21 cellular contexts compared by ENCODE assay signal in the genomic region with DNA sequence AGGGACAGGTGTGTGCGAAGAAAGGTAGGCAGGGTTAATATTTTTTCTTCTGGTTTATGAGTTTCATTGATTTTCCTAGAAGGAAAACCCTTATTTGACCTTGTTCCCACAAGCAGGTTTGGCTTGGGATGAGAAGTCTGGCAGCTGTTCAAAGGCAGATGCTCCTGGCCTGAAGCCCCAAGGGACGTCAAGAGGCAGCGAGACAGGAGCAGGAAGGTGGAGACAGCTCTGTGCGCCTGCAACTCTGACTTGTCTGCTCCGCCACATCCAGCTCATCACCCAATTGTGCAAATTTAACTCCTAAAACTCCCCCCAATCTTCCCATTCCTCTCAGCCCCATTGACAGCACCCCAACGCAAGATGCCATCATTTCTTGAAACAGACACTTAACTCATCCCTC.
DNase-seq lines count a peak whose midpoint lies in the region; ATAC-seq lines count a peak whose summit lies in the region.
"Had no signal": no experiment of that assay in that cellular context is flagged by ENCODE, and none has a peak within 500 bp of the region (broad histone marks: within the 10 kb centered on the region; RNA-seq: fewer than 3 reads in every experiment).

No MANE protein-coding gene starts in this region.

- peak; percentile 52 for DNase-seq in NCI-H82 (lab: John Stamatoyannopoulos, UW)
- no peak for DNase-seq in NCI-H82 treated with DMSO at 0.1 percent for 48 hours (lab: John Stamatoyannopoulos, UW; ENCODE audit: unreplicated experiment)
- DNase-seq in NCI-H1694 treated with DMSO at 0.1 percent for 48 hours (lab: John Stamatoyannopoulos, UW) = peak; percentile 40
- peak; percentile 91 to 95 for DNase-seq in NCI-H524 (lab: John Stamatoyannopoulos, UW)
- no peak for DNase-seq in trophoblast cell
- DNase-seq in right cardiac atrium = no peak
- DNase-seq in kidney glomerular epithelial cell (lab: John Stamatoyannopoulos, UW) = no peak
- DNase-seq: activated CD4-positive, alpha-beta T cell treated with anti-CD3 and anti-CD28 coated beads for 36 hours; activated gamma-delta T cell; cerebellar nuclear complex; COR-L47; DMS79 treated with DMSO at 0.1 percent for 48 hours; dorsolateral prefrontal cortex; KG1; MV-4-11; occipital lobe; stimulated activated CD4-positive, alpha-beta T cell treated with anti-CD3 and anti-CD28 coated beads, Interleukin-2, amount 100 ng/mL, for 24 hours; T-helper 1 cell; upper lobe of right lung had no signal

- no CpG with 5 or more reads among the region's 6 CpGs for WGBS in trophoblast cell (ENCODE audit: extremely low coverage, insufficient coverage, insufficient read length)
- 53% methylated on average over 6 of the region's 6 CpGs for WGBS in right cardiac atrium

- ATAC-seq in HG02981 (IDR thresholded peaks at IDR 0.05; ENCODE audit: unreplicated experiment) (no peak), right cardiac atrium (no peak)
- ATAC-seq: A549, upper lobe of right lung had no signal

- no peak overlapping the region for H3K14ac ChIP-seq in trophoblast cell (ENCODE audit: low read length)

- no peak overlapping the region for H2BK12ac ChIP-seq in trophoblast cell (ENCODE audit: low read length)

- H3K4me2 ChIP-seq in trophoblast cell (ENCODE audit: low read length) = no peak overlapping the region
- H3K4me2 ChIP-seq: A549 had no signal

- no peak overlapping the region for H4K8ac ChIP-seq in trophoblast cell (ENCODE audit: low read depth, low read length)

- H3K9me3 ChIP-seq in trophoblast cell (ENCODE audit: insufficient read depth, low read depth, low read length) (no peaks in the 10 kb centered on the region), right cardiac atrium (ENCODE audit: control insufficient read depth, low read length) (no peaks in the 10 kb centered on the region)
- H3K9me3 ChIP-seq: A549, upper lobe of right lung had no signal

- no peak overlapping the region for H2AK5ac ChIP-seq in trophoblast cell (ENCODE audit: low read length)

- no peaks in the 10 kb centered on the region for H3K79me2 ChIP-seq in trophoblast cell (ENCODE audit: control insufficient read depth, insufficient read depth, low read length, poor library complexity)

- H3K4me1 ChIP-seq in trophoblast cell (ENCODE audit: control insufficient read depth in 1 of 2, insufficient read depth in 2 of 2, low read length in 2 of 2) (peaks cover 2 to 9% of the 10 kb centered on the region in 2 experiments), right cardiac atrium (ENCODE audit: control insufficient read depth, insufficient read depth, low read length) (no peaks in the 10 kb centered on the region)
- H3K4me1 ChIP-seq: A549, upper lobe of right lung had no signal

- intact Hi-C loops in right cardiac atrium (cut with DNase I) = no loop called here

- no peak overlapping the region for H4K91ac ChIP-seq in trophoblast cell (ENCODE audit: low read depth, low read length)

- no peaks in the 10 kb centered on the region for H3K36me3 ChIP-seq in trophoblast cell (ENCODE audit: control insufficient read depth in 1 of 2, insufficient read depth in 2 of 2, low read length in 2 of 2)
- H3K36me3 ChIP-seq: upper lobe of right lung had no signal

- H3K4me3 ChIP-seq in trophoblast cell (ENCODE audit: low read depth, low read length) (no peak overlapping the region), right cardiac atrium (ENCODE audit: low read length) (no peak overlapping the region)
- H3K4me3 ChIP-seq: A549, dorsolateral prefrontal cortex, upper lobe of right lung had no signal

- no peak overlapping the region for H2BK5ac ChIP-seq in trophoblast cell (ENCODE audit: low read depth, low read length, poor library complexity)

- H3K23ac ChIP-seq in trophoblast cell (ENCODE audit: low read length) = no peak overlapping the region

- no peak overlapping the region for H3K9ac ChIP-seq in trophoblast cell (ENCODE audit: low read length)

- H3K27ac ChIP-seq in trophoblast cell (ENCODE audit: low read depth, low read length) (peak overlapping the region; percentile 10), right cardiac atrium (ENCODE audit: low read length) (no peak overlapping the region)
- H3K27ac ChIP-seq: A549, dorsolateral prefrontal cortex, upper lobe of right lung had no signal

- H3K18ac ChIP-seq in trophoblast cell (ENCODE audit: low read length) = no peak overlapping the region

- H3K79me1 ChIP-seq in trophoblast cell (ENCODE audit: low read length) = peaks cover under 1% of the 10 kb centered on the region

- H3K4ac ChIP-seq in trophoblast cell (ENCODE audit: low read depth, low read length) = no peak overlapping the region

- H2BK120ac ChIP-seq in trophoblast cell (ENCODE audit: insufficient read depth, low read length, poor library complexity) = no peak overlapping the region

- no peak overlapping the region for H2AFZ ChIP-seq in trophoblast cell (ENCODE audit: insufficient read depth, low read length, poor library complexity)

- H4K12ac ChIP-seq in trophoblast cell (ENCODE audit: low read depth, low read length) = no peak overlapping the region

- H3K27me3 ChIP-seq in trophoblast cell (ENCODE audit: insufficient read depth, low read length) (no peaks in the 10 kb centered on the region), right cardiac atrium (ENCODE audit: control insufficient read depth, insufficient read depth) (no peaks in the 10 kb centered on the region)

Comparison
In these comparisons a context has a peak if more than half of its experiments do, and no peak if none do; other contexts are left out.
1. DNase-seq: peak in NCI-H82 (single experiment), NCI-H1694 treated with DMSO at 0.1 percent for 48 hours (single experiment) and NCI-H524 (2 of 2); none in NCI-H82 treated with DMSO at 0.1 percent for 48 hours (single experiment), trophoblast cell (0 of 2), right cardiac atrium (0 of 3) and kidney glomerular epithelial cell (single experiment).